8 cellular contexts compared by ENCODE assay signal in the genomic region with DNA sequence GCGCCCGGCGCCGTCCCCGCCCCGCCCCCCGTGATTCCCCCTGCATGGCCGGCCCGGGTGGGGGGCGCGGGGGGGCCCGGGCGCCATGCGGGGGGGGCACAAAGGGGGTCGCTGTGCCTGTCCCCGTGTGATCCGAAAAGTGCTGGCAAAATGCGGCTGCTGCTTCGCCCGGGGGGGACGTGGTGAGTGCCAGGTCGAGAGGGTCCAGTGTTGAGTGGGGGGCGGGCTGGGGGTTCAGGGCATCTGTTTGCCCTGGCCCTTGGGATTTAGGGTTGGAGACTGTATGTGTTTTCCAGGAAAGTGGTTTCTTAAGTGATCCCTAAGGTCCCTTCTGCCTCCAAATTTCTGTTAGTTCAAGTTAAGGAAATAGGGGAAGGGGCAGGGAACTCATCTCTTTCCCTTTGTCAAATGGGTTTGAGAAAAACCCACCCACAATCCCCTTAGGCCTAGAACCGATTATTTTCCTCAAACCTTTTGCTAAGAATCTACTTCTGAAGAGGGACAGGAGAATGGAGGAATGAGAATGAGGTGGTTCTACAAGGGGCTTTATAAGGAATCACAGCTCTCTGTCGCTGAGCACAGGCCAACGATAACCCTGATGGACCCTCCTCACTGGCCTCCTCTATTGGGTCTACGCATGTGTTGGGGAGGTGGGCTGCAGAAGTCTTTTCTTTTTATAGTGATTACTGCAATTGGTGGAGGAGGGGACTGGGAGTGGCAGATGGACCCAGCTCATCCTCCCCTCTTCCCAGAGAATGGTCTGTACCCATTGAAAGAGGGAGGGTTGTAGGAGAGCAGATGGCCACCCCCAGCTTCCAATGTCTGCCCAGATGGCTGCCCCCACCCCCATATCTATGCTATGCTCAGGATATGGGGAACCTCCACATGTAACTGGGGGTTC. TPM values are rescaled to one million over a fixed set of nuclear protein-coding genes. Genes with fewer than 3 reads are reported as not detected.
A peak's percentile ranks its signal among the peaks of the same experiment; 100 is the strongest.
DNase-seq lines count a peak whose midpoint lies in the region; ATAC-seq and TF ChIP-seq lines count a peak whose summit lies in the region.

No MANE protein-coding gene starts in this region.

- TF ChIP-seq CTCF in GM13976 (IDR thresholded peaks at IDR 0.05; ENCODE audit: borderline replicate concordance, control extremely low read depth, extremely low read depth, insufficient read depth, missing control alignments) (no peak), PC-9 (conservative IDR thresholded peaks at IDR 0.05) (no peak), fibroblast of lung (conservative IDR thresholded peaks at IDR 0.05 in 1 of 2, IDR thresholded peaks at IDR 0.05 in 1 of 2; ENCODE audit: low read depth in 1 of 2, low read length in 2 of 2) (no peak)

- no peaks in the 10 kb centered on the region for H3K79me2 ChIP-seq in PC-9 (ENCODE audit: low read depth)
- H3K79me2 ChIP-seq in fibroblast of lung (ENCODE audit: control insufficient read depth, insufficient read depth, low read length) = no peaks in the 10 kb centered on the region

- H3K4me3 ChIP-seq in PC-9 = no peak overlapping the region
- peak overlapping the region; percentile 31 to 70 (median 47) for H3K4me3 ChIP-seq in fibroblast of lung (replicated peaks in 1 of 4; ENCODE audit: control extremely low read depth in 1 of 4, insufficient read depth in 1 of 4, low read depth in 3 of 4, low read length in 4 of 4)
- peak overlapping the region; percentile 54 for H3K4me3 ChIP-seq in skeletal muscle cell (ENCODE audit: low read depth, low read length)

- ATAC-seq in HG03442 (IDR thresholded peaks at IDR 0.05; ENCODE audit: unreplicated experiment) = no peak
- ATAC-seq in HG02981 (IDR thresholded peaks at IDR 0.05; ENCODE audit: unreplicated experiment) = no peak
- no peak for ATAC-seq in HG03045 (IDR thresholded peaks at IDR 0.05; ENCODE audit: unreplicated experiment)

- H3K9ac ChIP-seq in fibroblast of lung (ENCODE audit: insufficient read depth, low read length) = no peak overlapping the region

- H3K27me3 ChIP-seq in PC-9 (ENCODE audit: insufficient read depth, low read depth) (peaks cover 71% of the 10 kb centered on the region), fibroblast of lung (ENCODE audit: control insufficient read depth, insufficient read depth, low read length) (no peaks in the 10 kb centered on the region)

- TSS peak; percentile 57 for BruUV-seq in PC-9 (replicated peaks; lab: Mats Ljungman, UMichigan)

- H3K4me1 ChIP-seq in PC-9 (replicated peaks; ENCODE audit: insufficient read depth) (no peaks in the 10 kb centered on the region), fibroblast of lung (ENCODE audit: control insufficient read depth, extremely low read depth, insufficient read depth, low read length) (peaks cover 8% of the 10 kb centered on the region)

- H4K20me1 ChIP-seq in PC-9 (ENCODE audit: insufficient read depth) (no peaks in the 10 kb centered on the region), fibroblast of lung (ENCODE audit: control insufficient read depth, extremely low read depth, insufficient read depth, low read length) (no peaks in the 10 kb centered on the region)

- H3K9me3 ChIP-seq in PC-9 (ENCODE audit: insufficient read depth, low read depth) (no peaks in the 10 kb centered on the region), fibroblast of lung (ENCODE audit: control insufficient read depth, insufficient read depth, low read depth, low read length) (no peaks in the 10 kb centered on the region)

- no peaks in the 10 kb centered on the region for H3F3A ChIP-seq in PC-9 (ENCODE audit: insufficient read depth, low read depth)

- POLR2A ChIA-PET in PC-9 (lab: Charles Lee; ENCODE audit: unreplicated experiment) = interaction anchor here (0.6 kb wide), 1 partner anchor 26 kb away, joined by 7 read pairs; no protein-coding TSS in a partner anchor

- intact Hi-C loops in PC-9 (cut with micrococcal nuclease; ENCODE audit: unreplicated experiment) = no loop called here

- H3K9me2 ChIP-seq in PC-9 (ENCODE audit: insufficient read depth) = no peaks in the 10 kb centered on the region

- H3K4me2 ChIP-seq in PC-9 (no peak overlapping the region), fibroblast of lung (ENCODE audit: extremely low read depth, insufficient read depth, low read length) (peak overlapping the region; percentile 62)

- CTCF ChIA-PET in PC-9 (lab: Charles Lee) = interaction anchor here (0.5 kb wide), 2 partner anchors 44 to 1883 kb away, joined by 4 to 5 read pairs; no protein-coding TSS in a partner anchor

- H2AFZ ChIP-seq in PC-9 (no peak overlapping the region), fibroblast of lung (ENCODE audit: low read length) (no peak overlapping the region)

- in situ Hi-C loops in GM13976 (cut with MboI; ENCODE audit: low sequenced_read_pairs, unreplicated experiment) = no loop called here

- H3K36me3 ChIP-seq in PC-9 (ENCODE audit: low read depth) (no peaks in the 10 kb centered on the region), fibroblast of lung (ENCODE audit: control insufficient read depth, insufficient read depth, low read length) (peaks cover 2% of the 10 kb centered on the region)

- no peak overlapping the region for H3K27ac ChIP-seq in PC-9
- H3K27ac ChIP-seq in fibroblast of lung (ENCODE audit: insufficient read depth, low read length) = no peak overlapping the region

- peak; percentile 22 for DNase-seq in GM13976 (ENCODE audit: low spot score)
- no peak for DNase-seq in PC-9
- no peak for DNase-seq in fibroblast of lung (ENCODE audit: low read depth in 2 of 2)
- DNase-seq in skeletal muscle cell (ENCODE audit: low read depth) = no peak
- no peak for DNase-seq in SHP77 treated with DMSO at 0.1 percent for 48 hours (lab: John Stamatoyannopoulos, UW)

RNA-seq across cellular contexts. Expression of a gene that starts 0.8 kb away (rescaled TPM):
- total RNA-seq in PC-9 (2021) = 12.9 and 18.8 TPM in 2 replicates
- 34.4 and 40.0 TPM in 2 replicates for total RNA-seq in fibroblast of lung
- 12.1 and 15.7 TPM in 2 replicates for polyA plus RNA-seq in fibroblast of lung
- 13.0 and 19.1 TPM in 2 replicates for polyA plus RNA-seq in fibroblast of lung (2012)
- polyA minus RNA-seq in fibroblast of lung (ENCODE audit: low replicate concordance) = 11.7 and 20.1 TPM in 2 replicates

RNA-seq across cellular contexts. Expression of a gene that starts 7.4 kb away (rescaled TPM):
- 16.2 and 18.1 TPM in 2 replicates for total RNA-seq in PC-9 (2021)
- total RNA-seq in fibroblast of lung = 16.4 and 30.4 TPM in 2 replicates
- 12.1 and 17.3 TPM in 2 replicates for polyA plus RNA-seq in fibroblast of lung
- 11.3 and 15.0 TPM in 2 replicates for polyA plus RNA-seq in fibroblast of lung (2012)
- 20.3 and 33.1 TPM in 2 replicates for polyA minus RNA-seq in fibroblast of lung (ENCODE audit: low replicate concordance)

RNA-seq across cellular contexts. Expression of a gene that starts 20.9 kb away (rescaled TPM):
- total RNA-seq in PC-9 (2021) (15.0 and 17.9 TPM in 2 replicates), fibroblast of lung (0.51 and 2.3 TPM in 2 replicates)
- polyA plus RNA-seq in fibroblast of lung = 1.3 and 3.4 TPM in 2 replicates
- polyA plus RNA-seq in fibroblast of lung (2012) = 1.1 and 3.2 TPM in 2 replicates
- 1.4 and 24.5 TPM in 2 replicates for polyA minus RNA-seq in fibroblast of lung (ENCODE audit: low replicate concordance)

RNA-seq across cellular contexts. Expression of a gene that starts 21.1 kb away (rescaled TPM):
- total RNA-seq in PC-9 (2021) (47.7 and 48.7 TPM in 2 replicates), fibroblast of lung (9.0 and 11.9 TPM in 2 replicates)
- polyA plus RNA-seq in fibroblast of lung = 24.3 and 25.2 TPM in 2 replicates
- 14.0 and 14.1 TPM in 2 replicates for polyA plus RNA-seq in fibroblast of lung (2012)
- 17.0 and 21.8 TPM in 2 replicates for polyA minus RNA-seq in fibroblast of lung (ENCODE audit: low replicate concordance)
